In the genomic region with DNA sequence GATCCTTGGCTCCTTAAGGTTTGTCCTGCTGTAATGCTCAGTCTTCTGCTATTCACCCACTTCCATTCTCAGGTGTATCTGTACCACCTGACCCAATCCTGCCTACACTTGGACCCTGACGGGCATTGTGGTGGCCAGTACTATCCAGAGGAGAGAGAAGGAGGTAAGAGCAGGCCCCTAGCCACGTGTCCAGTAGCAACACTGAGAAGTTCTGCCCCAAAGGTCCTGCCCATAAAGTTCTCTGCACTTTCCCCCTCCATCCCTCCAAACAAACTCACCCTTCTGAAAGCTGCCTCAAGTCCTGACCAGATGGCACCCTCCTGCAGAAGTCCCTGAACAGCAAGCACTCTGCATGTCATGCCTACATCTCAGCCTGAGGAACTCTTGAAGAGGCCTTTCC, we compare ENCODE assay signal across 23 cellular contexts. TPM values are rescaled to one million over a fixed set of nuclear protein-coding genes. Genes with fewer than 3 reads are reported as not detected.
DNase-seq lines count a peak whose midpoint lies in the region; ATAC-seq and TF ChIP-seq lines count a peak whose summit lies in the region.
"Had no signal": no experiment of that assay in that cellular context is flagged by ENCODE, and none has a peak within 500 bp of the region (broad histone marks: within the 10 kb centered on the region; RNA-seq: fewer than 3 reads in every experiment).

No MANE protein-coding gene starts in this region.

- H2AK5ac ChIP-seq in IMR-90 (ENCODE audit: low read depth, low read length) = no peak overlapping the region

- no peaks in the 10 kb centered on the region for H3K9me3 ChIP-seq in IMR-90 (ENCODE audit: control insufficient read depth, insufficient read depth, low read length)

- H3K36me3 Mint-ChIP-seq in activated T-cell treated with anti-CD3 and anti-CD28 coated beads, Interleukin-2, amount 50 U/mL, for 24 hours (ENCODE audit: low read depth) = peaks cover 5% of the 10 kb centered on the region
- H3K36me3 Mint-ChIP-seq in activated T-cell treated with anti-CD3 and anti-CD28 coated beads, Interleukin-2, amount 50 U/mL, for 4 hours (ENCODE audit: insufficient read depth) = peaks cover 7% of the 10 kb centered on the region
- H3K36me3 Mint-ChIP-seq in naive thymus-derived CD8-positive, alpha-beta T cell = peaks cover 5 to 10% (median 7%) of the 10 kb centered on the region in 3 donors

- H3K4me2 ChIP-seq in IMR-90 (ENCODE audit: low read depth, low read length) = no peak overlapping the region

- H4K91ac ChIP-seq in IMR-90 (ENCODE audit: insufficient read depth, low read depth, low read length) = no peak overlapping the region

- dilution Hi-C loops in IMR-90 (cut with HindIII; ENCODE audit: low sequenced_read_pairs, unreplicated experiment) = no loop called here

- H3K27me3 Mint-ChIP-seq in activated T-cell treated with anti-CD3 and anti-CD28 coated beads, Interleukin-2, amount 50 U/mL, for 24 hours = no peaks in the 10 kb centered on the region
- H3K27me3 Mint-ChIP-seq in activated T-cell treated with anti-CD3 and anti-CD28 coated beads, Interleukin-2, amount 50 U/mL, for 4 hours (ENCODE audit: low read depth) = no peaks in the 10 kb centered on the region
- no peaks in the 10 kb centered on the region for H3K27me3 Mint-ChIP-seq in naive thymus-derived CD8-positive, alpha-beta T cell
- H3K27me3 Mint-ChIP-seq: CD4-positive, CD25-positive, alpha-beta regulatory T cell had no signal

- H2BK20ac ChIP-seq in IMR-90 (ENCODE audit: low read depth, low read length) = no peak overlapping the region

- CTCF ChIA-PET in IMR-90 (lab: Yijun Ruan, JAX) = no interaction called here

- H3K9me1 ChIP-seq in IMR-90 (ENCODE audit: insufficient read depth, low read length) = no peaks in the 10 kb centered on the region

- peaks cover 16% of the 10 kb centered on the region for H3K27me3 ChIP-seq in IMR-90 (ENCODE audit: control insufficient read depth, insufficient read depth, low read length)

- H3K4ac ChIP-seq in IMR-90 (ENCODE audit: low read depth, low read length) = no peak overlapping the region

- no peak overlapping the region for H3K18ac ChIP-seq in IMR-90 (ENCODE audit: low read depth, low read length)

- H3K56ac ChIP-seq in IMR-90 (ENCODE audit: extremely low read depth, insufficient read depth, low read length) = no peak overlapping the region

- no TSS peak for BruUV-seq in IMR-90 (replicated peaks; lab: Mats Ljungman, UMichigan)

- H4K8ac ChIP-seq in IMR-90 (ENCODE audit: low read depth in 2 of 2, low read length in 2 of 2) = no peak overlapping the region

- H3K27ac ChIP-seq in IMR-90 (ENCODE audit: insufficient read depth, low read length) = no peak overlapping the region
- H3K27ac ChIP-seq: GM23248 had no signal

- no peaks in the 10 kb centered on the region for H3K9me3 Mint-ChIP-seq in activated T-cell treated with anti-CD3 and anti-CD28 coated beads, Interleukin-2, amount 50 U/mL, for 24 hours
- no peaks in the 10 kb centered on the region for H3K9me3 Mint-ChIP-seq in activated T-cell treated with anti-CD3 and anti-CD28 coated beads, Interleukin-2, amount 50 U/mL, for 4 hours
- H3K9me3 Mint-ChIP-seq in naive thymus-derived CD8-positive, alpha-beta T cell = no peaks in the 10 kb centered on the region

- POLR2A ChIA-PET in IMR-90 (lab: Charles Lee; ENCODE audit: unreplicated experiment) = no interaction called here
- POLR2A ChIA-PET in naive thymus-derived CD8-positive, alpha-beta T cell (lab: Charles Lee) = interaction anchor here (1.2 to 1.8 kb wide), 2 partner anchors 14 to 18 kb away, joined by 3 to 5 read pairs; partner anchors contain the start of gene TTC32

- no peak for DNase-seq in activated T-cell treated with anti-CD3 and anti-CD28 coated beads, Interleukin-2, amount 50 U/mL, for 24 hours
- DNase-seq in activated T-cell treated with anti-CD3 and anti-CD28 coated beads, Interleukin-2, amount 50 U/mL, for 4 hours = no peak
- DNase-seq in IMR-90 (no peak), ecto neural progenitor cell (ENCODE audit: low spot score) (peak; percentile 24), GM19238 (ENCODE audit: insufficient read length, low spot score) (no peak), NCI-H2196 treated with DMSO at 0.1 percent for 48 hours (lab: John Stamatoyannopoulos, UW; ENCODE audit: unreplicated experiment) (no peak)
- no peak for DNase-seq in naive thymus-derived CD8-positive, alpha-beta T cell
- DNase-seq: CD4-positive, CD25-positive, alpha-beta regulatory T cell; COR-L47; DMS79; GM23248; HCEC 1CT; KG1; NCI-H1092; NCI-H1436; NCI-H187 treated with DMSO at 0.1 percent for 48 hours; NCI-H2107; NCI-H2227 treated with DMSO at 0.1 percent for 48 hours; NCI-H510A; NK-92 treated with Interleukin-12 subunit alpha and Interleukin-12 subunit beta, amount 100 ng/mL, for 24 hours; SIG-M5 had no signal

- H3K14ac ChIP-seq in IMR-90 (replicated peaks; ENCODE audit: low read depth, low read length) = no peak overlapping the region

- no peak for TF ChIP-seq CTCF in IMR-90 (conservative IDR thresholded peaks at IDR 0.05; ENCODE audit: low read depth, low read length)

- H2BK120ac ChIP-seq in IMR-90 (ENCODE audit: low read depth, low read length) = no peak overlapping the region

- peaks cover 4% of the 10 kb centered on the region for H3K4me1 Mint-ChIP-seq in activated T-cell treated with anti-CD3 and anti-CD28 coated beads, Interleukin-2, amount 50 U/mL, for 24 hours (ENCODE audit: low read depth)
- no peaks in the 10 kb centered on the region for H3K4me1 Mint-ChIP-seq in activated T-cell treated with anti-CD3 and anti-CD28 coated beads, Interleukin-2, amount 50 U/mL, for 4 hours (ENCODE audit: low read depth)
- peaks cover 0 to 9% (median 1%) of the 10 kb centered on the region in 4 donors for H3K4me1 Mint-ChIP-seq in naive thymus-derived CD8-positive, alpha-beta T cell

- in situ Hi-C loops in IMR-90 (cut with MboI; ENCODE audit: low sequenced_read_pairs) = no loop called here

- H4K20me1 ChIP-seq in IMR-90 (ENCODE audit: insufficient read depth, low read length) = no peaks in the 10 kb centered on the region

- H3K23ac ChIP-seq in IMR-90 (ENCODE audit: low read depth, low read length) = no peak overlapping the region

- H3K4me1 ChIP-seq in IMR-90 (ENCODE audit: control insufficient read depth, insufficient read depth, low read length) = no peaks in the 10 kb centered on the region

- ATAC-seq in activated T-cell treated with anti-CD3 and anti-CD28 coated beads, Interleukin-2, amount 50 U/mL, for 4 hours = no peak
- ATAC-seq in IMR-90 (ENCODE audit: low read depth) (no peak), HG03175 (IDR thresholded peaks at IDR 0.05; ENCODE audit: unreplicated experiment) (no peak)
- ATAC-seq in naive thymus-derived CD8-positive, alpha-beta T cell = no peak
- ATAC-seq: Panc1 had no signal

- peak overlapping the region; percentile 15 for H3K27ac Mint-ChIP-seq in activated T-cell treated with anti-CD3 and anti-CD28 coated beads, Interleukin-2, amount 50 U/mL, for 24 hours
- peak overlapping the region in 7 of 10 donors; percentile 3 to 80 (median 49) for H3K27ac Mint-ChIP-seq in naive thymus-derived CD8-positive, alpha-beta T cell

- H4K5ac ChIP-seq in IMR-90 (ENCODE audit: low read depth, low read length) = no peak overlapping the region

- H2AK9ac ChIP-seq in IMR-90 (replicated peaks; ENCODE audit: low read depth, low read length, poor library complexity) = peak overlapping the region; percentile 8

- TF ChIP-seq POLR2A in IMR-90 (IDR thresholded peaks at IDR 0.05; ENCODE audit: low read depth, low read length) = no peak

- H2AFZ ChIP-seq in IMR-90 (replicated peaks; ENCODE audit: low read length, poor library complexity) = no peak overlapping the region
- H2AFZ ChIP-seq: GM23248 had no signal

- no peak overlapping the region for H2BK5ac ChIP-seq in IMR-90 (ENCODE audit: low read depth, low read length, poor library complexity, severe bottlenecking)

- intact Hi-C loops in IMR-90 (cut with micrococcal nuclease) = no loop called here

- no peak overlapping the region for H3K4me3 ChIP-seq in IMR-90 (ENCODE audit: insufficient read depth, low read depth, low read length)
- H3K4me3 ChIP-seq: GM23248 had no signal

- TF ChIP-seq RAD21 in IMR-90 (IDR thresholded peaks at IDR 0.05; ENCODE audit: low read length) = no peak

- no peak overlapping the region for H3K4me3 Mint-ChIP-seq in activated T-cell treated with anti-CD3 and anti-CD28 coated beads, Interleukin-2, amount 50 U/mL, for 24 hours
- no peak overlapping the region for H3K4me3 Mint-ChIP-seq in activated T-cell treated with anti-CD3 and anti-CD28 coated beads, Interleukin-2, amount 50 U/mL, for 4 hours
- no peak overlapping the region for H3K4me3 Mint-ChIP-seq in naive thymus-derived CD8-positive, alpha-beta T cell
- H3K4me3 Mint-ChIP-seq: CD4-positive, CD25-positive, alpha-beta regulatory T cell had no signal

- no CpG with 5 or more reads among the region's 2 CpGs for WGBS in IMR-90 (ENCODE audit: extremely low coverage in 2 of 2, insufficient read length in 1 of 2), 2 experiments

- H3K9ac ChIP-seq in IMR-90 (ENCODE audit: low read depth, low read length) = no peak overlapping the region
- H3K9ac ChIP-seq: GM23248 had no signal

- H3K36me3 ChIP-seq in IMR-90 (ENCODE audit: control insufficient read depth, insufficient read depth, low read length) = no peaks in the 10 kb centered on the region

- H3K79me1 ChIP-seq in IMR-90 (ENCODE audit: low read depth in 1 of 2, low read length in 2 of 2) = no peaks in the 10 kb centered on the region

- H2BK15ac ChIP-seq in IMR-90 (ENCODE audit: low read depth, low read length) = no peak overlapping the region

TF ChIP-seq in IMR-90, 13 proteins besides CTCF, POLR2A, EP300 and RAD21 (continues in another document):
- TF ChIP-seq NFE2L2 (IDR thresholded peaks at IDR 0.05; ENCODE audit: low read depth, low read length) (no peak), USF2 (IDR thresholded peaks at IDR 0.05; ENCODE audit: low read depth, low read length) (no peak), MAFK (IDR thresholded peaks at IDR 0.05; ENCODE audit: low read depth, low read length) (no peak), RFX5 (IDR thresholded peaks at IDR 0.05; ENCODE audit: low read depth, low read length) (no peak)

RNA-seq across cellular contexts. Expression of gene TTC32, which starts 18.3 kb away (rescaled TPM):
- total RNA-seq in activated T-cell treated with anti-CD3 and anti-CD28 coated beads, Interleukin-2, amount 50 U/mL, for 4 hours = 1 to 10 TPM; 9.2 to 9.3 (median 9.3) TPM
- total RNA-seq in IMR-90 (2012; rRNA removed) = 1.1 and 1.9 TPM in 2 replicates
- 2.5 and 3.9 TPM in 2 replicates for polyA plus RNA-seq in IMR-90 (2012; rRNA removed)
- polyA plus RNA-seq in IMR-90 (2012; cell fraction: cytosol; rRNA removed) = 1.1 and 1.5 TPM in 2 replicates
- 7.9 and 15.0 TPM in 2 replicates for polyA plus RNA-seq in IMR-90 (2012; cell fraction: nucleus; rRNA removed; ENCODE audit: low replicate concordance)
- total RNA-seq in naive thymus-derived CD8-positive, alpha-beta T cell = 10 to 100 TPM; 65.7 to 66.5 TPM
- 10 to 100 TPM; 21.9 to 37.0 (median 31.0) TPM for polyA plus RNA-seq in naive thymus-derived CD8-positive, alpha-beta T cell

Comparison
In these comparisons a context has a peak if more than half of its experiments do, and no peak if none do; other contexts are left out.
1. RNA of gene TTC32, which starts 18.3 kb away (total RNA-seq): 65.7 to 66.5 TPM in naive thymus-derived CD8-positive, alpha-beta T cell; 9.2 to 9.3 TPM in activated T-cell treated with anti-CD3 and anti-CD28 coated beads, Interleukin-2, amount 50 U/mL, for 4 hours and 1.1 to 1.9 TPM in IMR-90; every median in the first group is over 4 times any median in the second.